ENCODE assay signal across 8 cellular contexts in genomic region chr10:80535671-80536360, GRCh38. TPM values are rescaled to one million over a fixed set of nuclear protein-coding genes. Genes with fewer than 3 reads are reported as not detected.
A peak's percentile ranks its signal among the peaks of the same experiment; 100 is the strongest.
DNase-seq lines count a peak whose midpoint lies in the region; ATAC-seq lines count a peak whose summit lies in the region.

No MANE protein-coding gene starts in this region.

- H3K27me3 Mint-ChIP-seq in IgD-negative memory B cell: no peaks in the 10 kb centered on the region

- H3K4me1 Mint-ChIP-seq in IgD-negative memory B cell: peaks cover 17 to 26% (median 19%) of the 10 kb centered on the region in 3 donors

- H3K36me3 Mint-ChIP-seq in IgD-negative memory B cell: no peaks in the 10 kb centered on the region

- peak overlapping the region; percentile 44 for H3K4me3 ChIP-seq in mononuclear cell (ENCODE audit: low read length)

- H3K9me3 ChIP-seq in mononuclear cell (ENCODE audit: low read depth, low read length): no peaks in the 10 kb centered on the region

- H3K4me1 ChIP-seq in mononuclear cell (ENCODE audit: insufficient read depth, low read length): peaks cover 15% of the 10 kb centered on the region

- no peaks in the 10 kb centered on the region for H3K9me3 Mint-ChIP-seq in IgD-negative memory B cell

- DNase-seq in COLO829 (ENCODE audit: low spot score) (peak; percentile 58), dermis blood vessel endothelial cell (peak; percentile 67), GOT3 (lab: John Stamatoyannopoulos, UW) (no peak)
- peak; percentile 81 for DNase-seq in activated CD4-positive, CD25-positive, alpha-beta regulatory T cell treated with anti-CD3 and anti-CD28 coated beads, Interleukin-2, amount 50 U/mL, for 72 hours
- peak; percentile 65 to 70 for DNase-seq in stimulated activated CD8-positive, alpha-beta memory T cell treated with anti-CD3 and anti-CD28 coated beads, Interleukin-7, amount 100 ng/mL, for 48 hours (ENCODE audit: extremely low read depth in 1 of 2, low read depth in 1 of 2)

- H3K27ac Mint-ChIP-seq in IgD-negative memory B cell: peak overlapping the region; percentile 74 to 95 (median 78)

- H3K4me3 Mint-ChIP-seq in IgD-negative memory B cell: peak overlapping the region; percentile 79 to 94 (median 88)

- ATAC-seq in GM21367 (IDR thresholded peaks at IDR 0.05; ENCODE audit: unreplicated experiment): peak; percentile 86

- H3K27me3 ChIP-seq in mononuclear cell (ENCODE audit: insufficient read depth, low read length): no peaks in the 10 kb centered on the region

RNA-seq across cellular contexts. Expression of gene SH2D4B, which starts 1.9 kb away (rescaled TPM):
- polyA plus RNA-seq in IgD-negative memory B cell: not detected
- 0.05 and 0.34 TPM in 2 replicates for total RNA-seq in dermis blood vessel endothelial cell
- total RNA-seq in mononuclear cell: 0.10 TPM
